Comparison of ENCODE assay signal across 1 cellular context in the genomic region with DNA sequence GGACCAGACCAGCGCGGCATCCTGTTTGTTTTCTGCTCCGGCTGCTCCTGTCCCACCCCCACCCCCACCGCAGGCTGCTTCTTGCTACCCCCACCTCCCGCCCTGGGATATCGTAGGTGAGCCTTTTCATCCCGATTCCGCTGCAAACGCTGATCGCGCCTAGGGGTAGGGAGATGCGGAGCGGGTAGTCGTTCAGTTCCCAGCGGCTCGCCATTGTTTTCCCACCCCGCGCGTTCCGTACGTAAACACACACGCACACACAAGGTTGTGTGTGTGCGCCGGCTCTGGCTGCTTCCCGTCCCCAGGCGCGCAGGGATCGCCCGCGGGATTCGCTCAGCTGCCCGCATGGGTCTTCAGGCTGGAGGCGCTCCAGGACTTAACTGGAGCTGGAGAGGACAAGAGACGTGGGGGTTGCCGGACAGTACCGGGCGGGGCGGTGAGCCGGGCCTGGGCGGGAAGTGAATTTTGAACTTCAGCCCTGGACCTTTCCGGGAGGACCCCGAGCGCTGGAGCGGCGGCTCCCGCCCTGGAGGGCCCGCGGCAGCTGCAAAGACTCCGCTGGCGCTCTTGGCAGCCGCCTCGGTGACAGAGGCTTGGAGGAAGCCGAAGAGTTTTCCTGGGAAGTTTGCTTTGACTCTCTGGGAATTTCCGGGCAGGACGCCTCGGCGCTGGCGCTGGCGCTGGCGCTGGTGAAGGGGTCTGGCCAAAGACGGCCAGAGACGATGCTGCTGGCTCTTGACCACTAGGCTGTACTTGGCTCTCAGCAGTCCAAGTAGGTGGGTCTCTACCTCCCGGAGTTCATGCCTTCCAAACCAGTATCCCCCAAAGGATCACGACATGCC.
TF ChIP-seq lines count a peak whose summit lies in the region.

No MANE protein-coding gene starts in this region.

TF ChIP-seq in IMR-90, 13 proteins besides CTCF, POLR2A, EP300 and RAD21:
- TF ChIP-seq MXI1 (IDR thresholded peaks at IDR 0.05; ENCODE audit: borderline replicate concordance, low read depth, low read length) (no peak), MAFK (IDR thresholded peaks at IDR 0.05; ENCODE audit: low read depth, low read length) (no peak), BHLHE40 (IDR thresholded peaks at IDR 0.05; ENCODE audit: low read depth, low read length) (no peak), CHD1 (IDR thresholded peaks at IDR 0.05; ENCODE audit: low read depth, low read length) (no peak), FOS (IDR thresholded peaks at IDR 0.05; ENCODE audit: low read depth, low read length) (no peak), MAZ (IDR thresholded peaks at IDR 0.05; ENCODE audit: borderline replicate concordance, low read depth, low read length) (no peak; the same call in 1 of the 2 replicates), CEBPB (IDR thresholded peaks at IDR 0.05; ENCODE audit: low read depth, low read length) (no peak), NFE2L2 (IDR thresholded peaks at IDR 0.05; ENCODE audit: low read depth, low read length) (no peak), RFX5 (IDR thresholded peaks at IDR 0.05; ENCODE audit: low read depth, low read length) (no peak)
- TF ChIP-seq, protein P1, sequence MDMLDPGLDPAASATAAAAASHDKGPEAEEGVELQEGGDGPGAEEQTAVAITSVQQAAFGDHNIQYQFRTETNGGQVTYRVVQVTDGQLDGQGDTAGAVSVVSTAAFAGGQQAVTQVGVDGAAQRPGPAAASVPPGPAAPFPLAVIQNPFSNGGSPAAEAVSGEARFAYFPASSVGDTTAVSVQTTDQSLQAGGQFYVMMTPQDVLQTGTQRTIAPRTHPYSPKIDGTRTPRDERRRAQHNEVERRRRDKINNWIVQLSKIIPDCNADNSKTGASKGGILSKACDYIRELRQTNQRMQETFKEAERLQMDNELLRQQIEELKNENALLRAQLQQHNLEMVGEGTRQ (IDR thresholded peaks at IDR 0.05; ENCODE audit: low read depth, low read length) = no peak
- TF ChIP-seq, protein P2, sequence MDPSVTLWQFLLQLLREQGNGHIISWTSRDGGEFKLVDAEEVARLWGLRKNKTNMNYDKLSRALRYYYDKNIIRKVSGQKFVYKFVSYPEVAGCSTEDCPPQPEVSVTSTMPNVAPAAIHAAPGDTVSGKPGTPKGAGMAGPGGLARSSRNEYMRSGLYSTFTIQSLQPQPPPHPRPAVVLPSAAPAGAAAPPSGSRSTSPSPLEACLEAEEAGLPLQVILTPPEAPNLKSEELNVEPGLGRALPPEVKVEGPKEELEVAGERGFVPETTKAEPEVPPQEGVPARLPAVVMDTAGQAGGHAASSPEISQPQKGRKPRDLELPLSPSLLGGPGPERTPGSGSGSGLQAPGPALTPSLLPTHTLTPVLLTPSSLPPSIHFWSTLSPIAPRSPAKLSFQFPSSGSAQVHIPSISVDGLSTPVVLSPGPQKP (IDR thresholded peaks at IDR 0.05; ENCODE audit: borderline replicate concordance, low read depth, low read length) = no peak
